8 cellular contexts compared by ENCODE assay signal in the genomic region with DNA sequence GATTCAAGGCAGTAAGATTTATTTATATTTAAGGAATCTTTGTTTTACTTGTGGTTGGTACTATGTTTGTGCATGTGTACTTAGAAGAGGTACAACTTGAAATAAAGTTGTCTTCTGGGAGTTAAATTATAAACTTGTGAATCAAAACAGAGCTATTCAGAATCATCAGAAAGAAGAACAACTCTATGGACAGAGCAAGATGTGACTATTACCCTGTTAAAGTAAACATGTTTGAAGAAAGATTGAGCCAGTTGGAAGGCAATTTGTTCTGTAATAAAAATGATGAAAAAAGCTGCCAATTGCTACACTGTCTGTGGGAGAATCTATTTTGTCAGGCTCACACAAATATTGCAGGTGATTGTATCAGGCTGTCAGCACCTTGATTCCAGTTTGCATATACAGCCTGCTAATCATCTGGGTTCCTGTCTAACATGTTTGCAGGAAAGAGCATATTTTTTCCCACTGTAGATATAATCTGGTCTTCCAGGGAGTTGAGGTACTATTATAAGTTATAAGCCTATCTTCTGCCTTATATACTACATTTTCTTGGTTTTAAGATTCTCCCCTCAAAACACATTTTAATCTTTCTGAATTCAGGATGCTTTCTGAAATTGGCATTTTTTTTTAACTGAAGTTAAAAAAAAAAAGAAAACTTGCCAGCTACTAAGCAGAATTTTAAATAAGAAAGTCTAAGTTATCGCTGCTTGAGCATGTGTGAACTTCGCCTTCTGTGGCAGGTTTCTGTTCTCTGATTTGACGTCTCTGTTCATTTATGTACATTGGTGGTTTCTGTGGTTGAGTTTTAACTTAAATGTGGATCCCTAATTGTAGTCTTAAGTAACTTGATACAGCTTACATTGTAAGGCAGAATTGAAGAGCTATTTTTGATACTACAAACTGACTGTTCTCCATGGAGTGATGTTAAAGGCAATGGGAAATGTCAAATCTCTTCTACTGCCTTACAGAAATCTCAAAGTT. TPM values are rescaled to one million over a fixed set of nuclear protein-coding genes. Genes with fewer than 3 reads are reported as not detected.
A peak's percentile ranks its signal among the peaks of the same experiment; 100 is the strongest.
DNase-seq lines count a peak whose midpoint lies in the region; ATAC-seq and TF ChIP-seq lines count a peak whose summit lies in the region.

No MANE protein-coding gene starts in this region.

- H3K4me1 Mint-ChIP-seq in osteocyte (ENCODE audit: unreplicated experiment): peaks cover 21% of the 10 kb centered on the region

- no peak overlapping the region for H3K4me3 Mint-ChIP-seq in osteocyte (ENCODE audit: unreplicated experiment)

- TF ChIP-seq POLR2A in body of pancreas (IDR thresholded peaks at IDR 0.05): no peak
- TF ChIP-seq POLR2A in thyroid gland (IDR thresholded peaks at IDR 0.05): no peak

- H3K27ac Mint-ChIP-seq in osteocyte (ENCODE audit: unreplicated experiment): no peak overlapping the region

- H3F3A ChIP-seq in GM23248 (ENCODE audit: insufficient read depth): no peaks in the 10 kb centered on the region

- peaks cover 15% of the 10 kb centered on the region for H3K4me1 ChIP-seq in body of pancreas
- peaks cover 0 to 6% of the 10 kb centered on the region in 2 donors for H3K4me1 ChIP-seq in thyroid gland
- no peaks in the 10 kb centered on the region for H3K4me1 ChIP-seq in GM23248 (ENCODE audit: insufficient read depth)

- H3K9me3 ChIP-seq in body of pancreas (no peaks in the 10 kb centered on the region), thyroid gland (no peaks in the 10 kb centered on the region), GM23248 (ENCODE audit: low read depth) (no peaks in the 10 kb centered on the region)

- DNase-seq in Kasumi-1 (lab: John Stamatoyannopoulos, UW) (peak; percentile 76 to 85), body of pancreas (peak in 2 of 4 donors; percentile 25 to 27), NCI-H146 treated with DMSO at 0.1 percent for 48 hours (lab: John Stamatoyannopoulos, UW; ENCODE audit: unreplicated experiment) (no peak), thyroid gland (no peak), GM23248 (no peak), osteocyte (ENCODE audit: extremely low spot score, unreplicated experiment) (no peak)

- peaks cover 3% of the 10 kb centered on the region for H3K36me3 Mint-ChIP-seq in osteocyte (ENCODE audit: unreplicated experiment)

- no peaks in the 10 kb centered on the region for H3K79me2 ChIP-seq in GM23248 (ENCODE audit: insufficient read depth)

- no peaks in the 10 kb centered on the region for H4K20me1 ChIP-seq in GM23248 (ENCODE audit: insufficient read depth)

- peaks cover 9% of the 10 kb centered on the region for H3K9me3 Mint-ChIP-seq in osteocyte (ENCODE audit: unreplicated experiment)

- H3K36me3 ChIP-seq in body of pancreas (replicated peaks in 1 of 2; ENCODE audit: insufficient read depth in 1 of 2, low read depth in 2 of 2) (peaks cover 0 to 2% of the 10 kb centered on the region in 2 donors), thyroid gland (no peaks in the 10 kb centered on the region), GM23248 (ENCODE audit: low read depth) (no peaks in the 10 kb centered on the region)

- no peaks in the 10 kb centered on the region for H3K9me2 ChIP-seq in GM23248 (ENCODE audit: insufficient read depth)

- intact Hi-C loops in body of pancreas (cut with DNase I) (no loop called here), thyroid gland (cut with DNase I) (no loop called here)

- no peak overlapping the region for H2AFZ ChIP-seq in GM23248

- H3K4me2 ChIP-seq in GM23248 (ENCODE audit: unreplicated experiment): no peak overlapping the region

- no peaks in the 10 kb centered on the region for H3K27me3 Mint-ChIP-seq in osteocyte (ENCODE audit: unreplicated experiment)

- ATAC-seq in GM18511 (IDR thresholded peaks at IDR 0.05; ENCODE audit: unreplicated experiment) (peak; percentile 96), GM21737 (IDR thresholded peaks at IDR 0.05; ENCODE audit: unreplicated experiment) (peak; percentile 76), body of pancreas (no peak)

- peak overlapping the region in 3 of 4 donors; percentile 26 to 59 (median 27) for H3K27ac ChIP-seq in body of pancreas
- H3K27ac ChIP-seq in thyroid gland: no peak overlapping the region
- no peak overlapping the region for H3K27ac ChIP-seq in GM23248

- TF ChIP-seq CTCF in body of pancreas (IDR thresholded peaks at IDR 0.05): no peak
- no peak for TF ChIP-seq CTCF in thyroid gland (IDR thresholded peaks at IDR 0.05)
- TF ChIP-seq CTCF in osteocyte (IDR thresholded peaks at IDR 0.05): no peak

- in situ Hi-C loops in GM23248 (cut with MboI): no loop called here

- WGBS in body of pancreas, 2 donors: 28 to 30% methylated on average over 3 of the region's 3 CpGs
- 81 to 93% methylated on average over 3 of the region's 3 CpGs for WGBS in thyroid gland, 2 donors
- WGBS in GM23248 (ENCODE audit: low coverage in 1 of 2, low lambda C conversion rate in 2 of 2, missing lambda C conversion rate in 2 of 2), 2 experiments: 97 to 98% methylated on average over 3 of the region's 3 CpGs

- H3K4me3 ChIP-seq in body of pancreas (peak overlapping the region in 1 of 2 donors; percentile 1), thyroid gland (replicated peaks in 1 of 3) (no peak overlapping the region), GM23248 (no peak overlapping the region)

- H3K9ac ChIP-seq in GM23248: no peak overlapping the region

- H3K27me3 ChIP-seq in body of pancreas (no peaks in the 10 kb centered on the region), thyroid gland (no peaks in the 10 kb centered on the region), GM23248 (replicated peaks; ENCODE audit: insufficient read depth) (no peaks in the 10 kb centered on the region)

RNA-seq across cellular contexts. Expression of a gene that starts 46.0 kb away (rescaled TPM):
- total RNA-seq in body of pancreas: 10 to 100 TPM; 36.1 to 42.5 TPM
- total RNA-seq in thyroid gland: 10 to 100 TPM; 44.2 to 57.4 (median 48.0) TPM
- total RNA-seq in GM23248 (2014; rRNA removed; shearing (Covaris generic)): 4.4 and 6.5 TPM in 2 replicates
- polyA plus RNA-seq in GM23248 (2016; fragmentation: Nextera tagmentation; extraction: Ambion mirVana): 0.25 and 0.46 TPM in 2 replicates
- total RNA-seq in osteocyte: 6.8 TPM in 2 replicates

Comparison
In these comparisons a context has a peak if more than half of its experiments do, and no peak if none do; other contexts are left out.
1. DNase-seq: peak in Kasumi-1 (2 of 2); none in NCI-H146 treated with DMSO at 0.1 percent for 48 hours (single experiment), thyroid gland (0 of 2), GM23248 (single experiment) and osteocyte (single experiment).
2. H3K27ac ChIP-seq: peak in body of pancreas (3 of 4); none in thyroid gland (0 of 3) and GM23248 (single experiment).